Comparison of ENCODE assay signal across 21 cellular contexts in genomic region chr20:8183526-8183925, GRCh38.
"Had no signal": no experiment of that assay in that cellular context is flagged by ENCODE, and none has a peak within 500 bp of the region (broad histone marks: within the 10 kb centered on the region; RNA-seq: fewer than 3 reads in every experiment).

No MANE protein-coding gene starts in this region.

- ATAC-seq: effector memory CD8-positive, alpha-beta T cell; heart left ventricle; left lung; natural killer cell treated with Interleukin-12 subunit alpha and Interleukin-12 subunit beta and Interleukin-15 and Interleukin-18, amount 100 ng/mL, for 72 hours; psoas muscle; right lobe of liver; T-cell had no signal

- H3K4me3 ChIP-seq: ascending aorta, heart left ventricle, left lung, psoas muscle, right lobe of liver had no signal

- H3K4me3 Mint-ChIP-seq: activated CD4-positive, alpha-beta memory T cell treated with anti-CD3 and anti-CD28 coated beads, Interleukin-2, amount 10 ng/mL, durations not matched to agents 7 days and 5 days; activated naive CD8-positive, alpha-beta T cell treated with anti-CD3 and anti-CD28 coated beads, Interleukin-2, amount 10 ng/mL, durations not matched to agents 7 days and 5 days; dendritic cell treated with granulocyte-macrophage colony-stimulating factor and Interleukin-4, amounts not matched to agents 40 ng/mL and 50 ng/mL, for 4 days; effector memory CD8-positive, alpha-beta T cell; natural killer cell treated with Interleukin-12 subunit alpha and Interleukin-12 subunit beta and Interleukin-15 and Interleukin-18, amount 100 ng/mL, for 72 hours; T-cell; type B pancreatic cell had no signal

- H3K27ac Mint-ChIP-seq: activated CD4-positive, alpha-beta memory T cell treated with anti-CD3 and anti-CD28 coated beads, Interleukin-2, amount 10 ng/mL, durations not matched to agents 7 days and 5 days; activated naive CD8-positive, alpha-beta T cell treated with anti-CD3 and anti-CD28 coated beads, Interleukin-2, amount 10 ng/mL, durations not matched to agents 7 days and 5 days; dendritic cell treated with granulocyte-macrophage colony-stimulating factor and Interleukin-4, amounts not matched to agents 40 ng/mL and 50 ng/mL, for 4 days; natural killer cell treated with Interleukin-12 subunit alpha and Interleukin-12 subunit beta and Interleukin-15 and Interleukin-18, amount 100 ng/mL, for 72 hours; T-cell; type B pancreatic cell had no signal

- H3K36me3 ChIP-seq: ascending aorta, heart left ventricle, left lung, right lobe of liver had no signal

- DNase-seq: activated CD4-positive, alpha-beta memory T cell treated with anti-CD3 and anti-CD28 coated beads, Interleukin-2, amount 10 ng/mL, durations not matched to agents 7 days and 5 days; activated CD4-positive, alpha-beta T cell treated with anti-CD3 and anti-CD28 coated beads for 1 hour; activated gamma-delta T cell; activated naive CD8-positive, alpha-beta T cell treated with anti-CD3 and anti-CD28 coated beads, Interleukin-2, amount 10 ng/mL, durations not matched to agents 7 days and 5 days; activated T-cell treated with anti-CD3 and anti-CD28 coated beads, Interleukin-2, amount 50 U/mL, for 48 hours; central memory CD4-positive, alpha-beta T cell; effector memory CD8-positive, alpha-beta T cell; heart left ventricle; left lung; nucleus accumbens; psoas muscle; right lobe of liver; stimulated activated CD4-positive, alpha-beta T cell treated with anti-CD3 and anti-CD28 coated beads, Interleukin-12 subunit alpha, Interleukin-12 subunit beta, amount 100 ng/mL, for 4 hours; stimulated activated naive CD4-positive, alpha-beta T cell; T-cell; T1000 had no signal

- FAIRE-seq: keratinocyte had no signal

- H3K4me1 ChIP-seq: ascending aorta, left lung, right lobe of liver had no signal

- H3K27me3 ChIP-seq: ascending aorta, heart left ventricle, left lung, right lobe of liver had no signal

- H3K36me3 Mint-ChIP-seq: activated naive CD8-positive, alpha-beta T cell treated with anti-CD3 and anti-CD28 coated beads, Interleukin-2, amount 10 ng/mL, durations not matched to agents 7 days and 5 days; natural killer cell treated with Interleukin-12 subunit alpha and Interleukin-12 subunit beta and Interleukin-15 and Interleukin-18, amount 100 ng/mL, for 72 hours; T-cell; type B pancreatic cell had no signal

- H3K9me3 ChIP-seq: ascending aorta, heart left ventricle, left lung, psoas muscle, right lobe of liver had no signal

- H3K9me3 Mint-ChIP-seq: activated CD4-positive, alpha-beta memory T cell treated with anti-CD3 and anti-CD28 coated beads, Interleukin-2, amount 10 ng/mL, durations not matched to agents 7 days and 5 days; activated naive CD8-positive, alpha-beta T cell treated with anti-CD3 and anti-CD28 coated beads, Interleukin-2, amount 10 ng/mL, durations not matched to agents 7 days and 5 days; dendritic cell treated with granulocyte-macrophage colony-stimulating factor and Interleukin-4, amounts not matched to agents 40 ng/mL and 50 ng/mL, for 4 days; effector memory CD8-positive, alpha-beta T cell; natural killer cell treated with Interleukin-12 subunit alpha and Interleukin-12 subunit beta and Interleukin-15 and Interleukin-18, amount 100 ng/mL, for 72 hours; T-cell; type B pancreatic cell had no signal

- H3K27me3 Mint-ChIP-seq: activated CD4-positive, alpha-beta memory T cell treated with anti-CD3 and anti-CD28 coated beads, Interleukin-2, amount 10 ng/mL, durations not matched to agents 7 days and 5 days; dendritic cell treated with granulocyte-macrophage colony-stimulating factor and Interleukin-4, amounts not matched to agents 40 ng/mL and 50 ng/mL, for 4 days; effector memory CD8-positive, alpha-beta T cell; natural killer cell treated with Interleukin-12 subunit alpha and Interleukin-12 subunit beta and Interleukin-15 and Interleukin-18, amount 100 ng/mL, for 72 hours; T-cell; type B pancreatic cell had no signal

- H3K27ac ChIP-seq: ascending aorta, heart left ventricle, left lung, psoas muscle, right lobe of liver had no signal

- H3K4me1 Mint-ChIP-seq: activated CD4-positive, alpha-beta memory T cell treated with anti-CD3 and anti-CD28 coated beads, Interleukin-2, amount 10 ng/mL, durations not matched to agents 7 days and 5 days; T-cell had no signal
